In genomic region chr12:76346798-76347420, GRCh38 we compare ENCODE assay signal across 8 cellular contexts. TPM values are rescaled to one million over a fixed set of nuclear protein-coding genes. Genes with fewer than 3 reads are reported as not detected.
A peak's percentile ranks its signal among the peaks of the same experiment; 100 is the strongest.
DNase-seq lines count a peak whose midpoint lies in the region; ATAC-seq and TF ChIP-seq lines count a peak whose summit lies in the region.

No MANE protein-coding gene starts in this region.

- no peaks in the 10 kb centered on the region for H3K9me3 ChIP-seq in upper lobe of right lung

- DNase-seq in AG08396 (ENCODE audit: low spot score) (peak; percentile 35), GM12865 (ENCODE audit: low read depth) (peak; percentile 66), HT1080 (ENCODE audit: low read depth) (peak; percentile 72), SHP77 treated with DMSO at 0.1 percent for 48 hours (lab: John Stamatoyannopoulos, UW) (peak; percentile 20), coronary artery (ENCODE audit: low spot score) (no peak), medulla oblongata (ENCODE audit: extremely low spot score) (peak; percentile 89), upper lobe of right lung (no peak)

- peak; percentile 68 for ATAC-seq in upper lobe of right lung
- ATAC-seq in HG03196 (IDR thresholded peaks at IDR 0.05; ENCODE audit: unreplicated experiment) = no peak

- intact Hi-C loops in upper lobe of right lung (cut with DNase I) = no loop called here

- H3K4me1 ChIP-seq in upper lobe of right lung = peaks cover 8% of the 10 kb centered on the region

- H3K4me3 ChIP-seq in GM12865 (ENCODE audit: low read depth, low read length) (peak overlapping the region; percentile 85), coronary artery (peak overlapping the region; percentile 74), upper lobe of right lung (peak overlapping the region; percentile 77)

- H3K36me3 ChIP-seq in upper lobe of right lung = no peaks in the 10 kb centered on the region

- peak; percentile 24 for TF ChIP-seq CTCF in GM12865 (IDR thresholded peaks at IDR 0.05; ENCODE audit: insufficient read depth, low read depth, low read length, missing control alignments)
- no peak for TF ChIP-seq CTCF in coronary artery (IDR thresholded peaks at IDR 0.05)
- TF ChIP-seq CTCF in upper lobe of right lung (IDR thresholded peaks at IDR 0.05) = peak; percentile 47

- peak overlapping the region in 1 of 2 donors; percentile 85 for H3K27ac ChIP-seq in coronary artery
- peak overlapping the region; percentile 89 for H3K27ac ChIP-seq in upper lobe of right lung

- no peaks in the 10 kb centered on the region for H3K27me3 ChIP-seq in upper lobe of right lung

RNA-seq across cellular contexts. Expression of gene BBS10, which starts 1.3 kb away (rescaled TPM):
- 9.4 and 11.5 TPM in 2 replicates for total RNA-seq in HT1080 (2014; rRNA removed; shearing (Covaris generic))
- 17.2 and 20.5 TPM in 2 replicates for polyA plus RNA-seq in HT1080 (2015; cell fraction: cytosol; rRNA removed)
- 33.3 and 38.8 TPM in 2 replicates for polyA plus RNA-seq in HT1080 (2015; cell fraction: nucleus; rRNA removed)
- 14.5 TPM for total RNA-seq in upper lobe of right lung

Comparison
In these comparisons a context has a peak if more than half of its experiments do, and no peak if none do; other contexts are left out.
1. DNase-seq: peak in AG08396 (single experiment), GM12865 (single experiment), HT1080 (single experiment), SHP77 treated with DMSO at 0.1 percent for 48 hours (single experiment) and medulla oblongata (single experiment); none in coronary artery (single experiment) and upper lobe of right lung (single experiment).
2. Peak in every context shown above with its lines, with median percentiles within 50 percentile points of each other: H3K4me3 ChIP-seq.